Comparison of ENCODE assay signal across 1 cellular context in the genomic region with DNA sequence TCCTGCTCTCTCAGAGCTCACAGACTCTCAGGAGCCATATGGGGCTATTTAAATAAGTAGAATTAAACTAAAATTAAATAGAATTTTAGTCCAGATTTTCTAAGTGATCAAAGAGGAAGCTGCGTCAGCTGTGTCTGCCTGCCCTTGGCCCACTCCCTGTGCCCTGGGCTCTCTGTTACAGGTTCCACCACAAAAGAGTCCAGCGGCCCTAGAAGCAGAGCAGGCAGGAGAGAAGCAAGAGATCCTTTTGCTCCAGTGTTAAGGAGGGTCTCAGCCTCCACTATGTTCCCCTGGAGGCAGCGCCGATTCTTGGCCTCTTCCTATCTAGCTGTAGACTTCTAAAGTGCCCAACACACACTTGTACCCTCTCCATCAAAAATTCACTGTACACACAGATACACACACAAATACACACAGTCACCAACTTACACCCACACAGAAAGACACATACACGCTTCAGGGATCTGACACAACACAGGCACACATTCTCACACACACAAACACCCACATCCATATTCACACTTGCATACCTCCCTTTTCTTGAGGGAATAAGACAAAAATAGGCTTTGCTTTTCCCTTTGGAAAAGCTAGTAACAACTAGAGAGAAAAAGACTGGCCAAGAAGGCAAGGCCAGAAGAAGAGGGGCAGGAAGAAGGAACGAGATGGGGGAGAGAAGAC.
TF ChIP-seq lines count a peak whose summit lies in the region.

No MANE protein-coding gene starts in this region.

TF ChIP-seq in HepG2, 621 proteins besides CTCF, POLR2A, EP300 and RAD21:
- 0 out of 2 replicates have a peak, but pooled peaks have one; percentile 19 for TF ChIP-seq ZNF350 (CRISPR knock-in tag; IDR thresholded peaks at IDR 0.05; ENCODE audit: borderline replicate concordance, low read depth)
- TF ChIP-seq, protein P1, sequence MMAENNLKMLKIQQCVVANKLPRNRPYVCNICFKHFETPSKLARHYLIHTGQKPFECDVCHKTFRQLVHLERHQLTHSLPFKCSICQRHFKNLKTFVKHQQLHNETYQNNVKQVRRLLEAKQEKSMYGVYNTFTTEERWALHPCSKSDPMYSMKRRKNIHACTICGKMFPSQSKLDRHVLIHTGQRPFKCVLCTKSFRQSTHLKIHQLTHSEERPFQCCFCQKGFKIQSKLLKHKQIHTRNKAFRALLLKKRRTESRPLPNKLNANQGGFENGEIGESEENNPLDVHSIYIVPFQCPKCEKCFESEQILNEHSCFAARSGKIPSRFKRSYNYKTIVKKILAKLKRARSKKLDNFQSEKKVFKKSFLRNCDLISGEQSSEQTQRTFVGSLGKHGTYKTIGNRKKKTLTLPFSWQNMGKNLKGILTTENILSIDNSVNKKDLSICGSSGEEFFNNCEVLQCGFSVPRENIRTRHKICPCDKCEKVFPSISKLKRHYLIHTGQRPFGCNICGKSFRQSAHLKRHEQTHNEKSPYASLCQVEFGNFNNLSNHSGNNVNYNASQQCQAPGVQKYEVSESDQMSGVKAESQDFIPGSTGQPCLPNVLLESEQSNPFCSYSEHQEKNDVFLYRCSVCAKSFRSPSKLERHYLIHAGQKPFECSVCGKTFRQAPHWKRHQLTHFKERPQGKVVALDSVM (CRISPR knock-in tag; IDR thresholded peaks at IDR 0.05) = no peak
- no peak for TF ChIP-seq KDM1A (CRISPR knock-in tag; IDR thresholded peaks at IDR 0.05)
- 0 out of 2 replicates have a peak, but pooled peaks have one; percentile 12 for TF ChIP-seq HDAC1 (CRISPR knock-in tag; IDR thresholded peaks at IDR 0.05)
